ENCODE assay signal across 11 cellular contexts in the genomic region with DNA sequence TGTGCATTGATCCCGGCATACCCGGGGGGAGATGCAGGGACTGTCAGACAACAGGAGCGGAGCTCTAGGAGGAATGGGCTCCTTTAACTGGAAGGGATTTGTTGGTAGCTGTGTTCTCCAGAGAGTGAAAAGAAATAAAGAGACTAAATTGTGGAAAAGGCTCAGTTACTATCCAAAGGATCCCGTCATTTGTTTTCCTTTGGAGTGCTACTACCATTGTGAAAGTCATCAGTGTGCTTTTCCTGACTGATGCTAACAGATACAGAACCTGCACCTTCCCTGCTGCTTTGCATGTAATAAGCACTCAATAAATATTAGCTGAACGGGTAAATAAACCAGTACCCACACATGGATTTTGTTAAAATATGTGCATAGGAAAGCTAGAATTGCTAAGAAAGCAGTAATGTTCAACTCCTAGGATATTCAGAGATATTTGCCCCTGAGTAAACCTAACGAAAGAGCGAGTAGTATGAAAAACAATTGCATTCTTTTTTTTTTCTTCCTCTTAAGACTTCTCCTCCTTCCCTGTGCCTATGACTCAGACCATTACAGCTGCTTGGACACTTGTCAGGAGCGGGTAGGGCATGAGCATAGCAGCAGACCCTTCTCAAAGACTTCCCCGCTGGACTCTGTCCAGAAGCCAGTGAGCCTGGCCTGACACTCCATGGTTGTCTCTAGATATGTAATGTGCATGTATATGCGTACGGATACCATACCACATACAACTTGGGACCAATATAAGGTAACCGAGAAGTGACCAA. TPM values are rescaled to one million over a fixed set of nuclear protein-coding genes. Genes with fewer than 3 reads are reported as not detected.
A peak's percentile ranks its signal among the peaks of the same experiment; 100 is the strongest.
DNase-seq lines count a peak whose midpoint lies in the region; ATAC-seq and TF ChIP-seq lines count a peak whose summit lies in the region.
"Had no signal": no experiment of that assay in that cellular context is flagged by ENCODE, and none has a peak within 500 bp of the region (broad histone marks: within the 10 kb centered on the region; RNA-seq: fewer than 3 reads in every experiment).

No MANE protein-coding gene starts in this region.

- H3K4me3 ChIP-seq in GM23338 (no peak overlapping the region), choroid plexus epithelial cell (ENCODE audit: low read depth, low read length) (no peak overlapping the region), kidney epithelial cell (ENCODE audit: low read depth, low read length) (no peak overlapping the region), skeletal muscle cell (ENCODE audit: low read depth, low read length) (no peak overlapping the region), testis (no peak overlapping the region)
- H3K4me3 ChIP-seq: SK-N-MC had no signal

- no peak overlapping the region for H2AFZ ChIP-seq in GM23338

- no peaks in the 10 kb centered on the region for H3K27me3 Mint-ChIP-seq in GM23338 (ENCODE audit: insufficient read depth, low read depth, poor library complexity)

- no peaks in the 10 kb centered on the region for H3K9me3 ChIP-seq in testis
- H3K9me3 ChIP-seq: Caco-2 had no signal

- no peaks in the 10 kb centered on the region for H3K79me2 ChIP-seq in GM23338 (replicated peaks; ENCODE audit: insufficient read depth)

- H3K4me1 ChIP-seq in GM23338 (ENCODE audit: insufficient read depth) = peaks cover 18% of the 10 kb centered on the region
- H3K4me1 ChIP-seq in testis = no peaks in the 10 kb centered on the region
- H3K4me1 ChIP-seq: Caco-2 had no signal

- H3K36me3 Mint-ChIP-seq in GM23338 (ENCODE audit: low read depth) = peaks cover 25% of the 10 kb centered on the region

- no peaks in the 10 kb centered on the region for H3K9me2 ChIP-seq in GM23338 (ENCODE audit: insufficient read depth)

- peak overlapping the region; percentile 87 for H3K27ac Mint-ChIP-seq in GM23338

- DNase-seq in GM23338 (ENCODE audit: low spot score) = no peak
- DNase-seq in choroid plexus epithelial cell (ENCODE audit: low read depth) = peak; percentile 42
- peak; percentile 29 for DNase-seq in kidney epithelial cell (ENCODE audit: low read depth)
- peak; percentile 80 for DNase-seq in skeletal muscle cell (ENCODE audit: low read depth)
- no peak for DNase-seq in testis
- DNase-seq in GM10266 (ENCODE audit: extremely low spot score) = no peak
- no peak for DNase-seq in GDM1 (lab: John Stamatoyannopoulos, UW)
- DNase-seq: Caco-2, H7 had no signal

- H3K4me2 ChIP-seq in GM23338 = no peak overlapping the region

- ATAC-seq in GM23338 = no peak
- ATAC-seq in HG02884 (IDR thresholded peaks at IDR 0.05; ENCODE audit: unreplicated experiment) = no peak

- no peaks in the 10 kb centered on the region for H3K36me3 ChIP-seq in GM23338 (ENCODE audit: insufficient read depth)
- peaks cover 4% of the 10 kb centered on the region for H3K36me3 ChIP-seq in kidney epithelial cell (ENCODE audit: control insufficient read depth, insufficient read depth, low read length)
- H3K36me3 ChIP-seq in testis (ENCODE audit: low read depth, missing control alignments) = no peaks in the 10 kb centered on the region

- no peak for TF ChIP-seq POLR2A in testis (IDR thresholded peaks at IDR 0.05)

- H3K9me3 Mint-ChIP-seq in GM23338 = no peaks in the 10 kb centered on the region

- TF ChIP-seq CTCF in GM23338 (conservative IDR thresholded peaks at IDR 0.05; ENCODE audit: low read depth in 2 of 2) (no peak), choroid plexus epithelial cell (conservative IDR thresholded peaks at IDR 0.05; ENCODE audit: low read depth, low read length) (no peak), kidney epithelial cell (IDR thresholded peaks at IDR 0.05; ENCODE audit: insufficient read depth, low read length, poor library complexity, severe bottlenecking) (no peak), testis (IDR thresholded peaks at IDR 0.05) (no peak), GM10266 (IDR thresholded peaks at IDR 0.05; ENCODE audit: control insufficient read depth, insufficient read depth, low read depth, missing control alignments) (no peak)

- WGBS in testis, 2 donors = 78% methylated on average over 12 of the region's 12 CpGs

- peaks cover 6% of the 10 kb centered on the region; the same call in 2 of the 3 replicates for H3K4me1 Mint-ChIP-seq in GM23338

- no peak overlapping the region for H3K27ac ChIP-seq in GM23338 (ENCODE audit: low read depth)
- H3K27ac ChIP-seq in testis = no peak overlapping the region
- H3K27ac ChIP-seq: SK-N-MC had no signal

- no peaks in the 10 kb centered on the region for H3K27me3 ChIP-seq in GM23338 (ENCODE audit: insufficient read depth)
- no peaks in the 10 kb centered on the region for H3K27me3 ChIP-seq in kidney epithelial cell (ENCODE audit: control insufficient read depth, insufficient read depth, low read length)
- H3K27me3 ChIP-seq in testis = no peaks in the 10 kb centered on the region

- H3F3A ChIP-seq in GM23338 (replicated peaks; ENCODE audit: low read depth) = no peaks in the 10 kb centered on the region

- H4K20me1 ChIP-seq in GM23338 (replicated peaks; ENCODE audit: insufficient read depth) = peaks cover 10% of the 10 kb centered on the region

- intact Hi-C loops in testis (cut with DNase I; ENCODE audit: low total_unique reads) = no loop called here

- no peak overlapping the region for H3K4me3 Mint-ChIP-seq in GM23338

TF ChIP-seq in GM23338, 12 proteins besides CTCF, POLR2A, EP300 and RAD21 (continues in another document):
- TF ChIP-seq ETS1 (IDR thresholded peaks at IDR 0.05) = no peak
- TF ChIP-seq POLR2AphosphoS5 (IDR thresholded peaks at IDR 0.05; ENCODE audit: low read depth) = no peak
- TF ChIP-seq ZNF114 (CRISPR knock-in tag; IDR thresholded peaks at IDR 0.05) = no peak
- TF ChIP-seq EZH2phosphoT487 (IDR thresholded peaks at IDR 0.05; ENCODE audit: unreplicated experiment) = no peak
- TF ChIP-seq REST (IDR thresholded peaks at IDR 0.05; ENCODE audit: unreplicated experiment) = no peak
- TF ChIP-seq JUNB (IDR thresholded peaks at IDR 0.05; ENCODE audit: unreplicated experiment) = no peak
- TF ChIP-seq NANOG (IDR thresholded peaks at IDR 0.05; ENCODE audit: borderline replicate concordance) = no peak
- no peak for TF ChIP-seq EZH2 (IDR thresholded peaks at IDR 0.05; ENCODE audit: low read depth, unreplicated experiment)
- TF ChIP-seq ZNF331 (CRISPR knock-in tag; IDR thresholded peaks at IDR 0.05; ENCODE audit: low read depth) = no peak
- no peak for TF ChIP-seq STAT1 (IDR thresholded peaks at IDR 0.05; ENCODE audit: unreplicated experiment)

RNA-seq across cellular contexts. Expression of gene PTGFRN, which starts 41.6 kb away (rescaled TPM):
- total RNA-seq in GM23338 (2014; rRNA removed; shearing (Covaris generic)) = 21.8 and 32.7 TPM in 2 replicates
- polyA plus RNA-seq in GM23338 (2016; fragmentation: Nextera tagmentation; extraction: Ambion mirVana) (17.4 and 30.0 TPM in 2 replicates), testis (ENCODE audit: insufficient read depth, low read depth, low replicate concordance) (32.0 TPM)
- total RNA-seq in kidney epithelial cell (90.0 and 91.3 TPM in 2 replicates), testis (10 to 100 TPM; 26.8 to 28.1 TPM)

RNA-seq across cellular contexts. Expression of gene CD101, which starts 50.2 kb away (rescaled TPM):
- 0.74 and 1.2 TPM in 2 replicates for total RNA-seq in GM23338 (2014; rRNA removed; shearing (Covaris generic))
- polyA plus RNA-seq in GM23338 (2016; fragmentation: Nextera tagmentation; extraction: Ambion mirVana) (0.35 and 1.3 TPM in 2 replicates), testis (ENCODE audit: insufficient read depth, low read depth, low replicate concordance) (1.4 TPM)
- total RNA-seq in kidney epithelial cell (0.08 and 0.75 TPM in 2 replicates), testis (1 to 10 TPM in 1 of 2 donors, under 1 TPM in 1; 0.79 to 1.2 TPM)

Comparison
In these comparisons a context has a peak if more than half of its experiments do, and no peak if none do; other contexts are left out.
1. DNase-seq: peak in choroid plexus epithelial cell (single experiment), kidney epithelial cell (single experiment) and skeletal muscle cell (single experiment); none in GM23338 (single experiment), testis (single experiment), GM10266 (single experiment) and GDM1 (single experiment).